In the genomic region with DNA sequence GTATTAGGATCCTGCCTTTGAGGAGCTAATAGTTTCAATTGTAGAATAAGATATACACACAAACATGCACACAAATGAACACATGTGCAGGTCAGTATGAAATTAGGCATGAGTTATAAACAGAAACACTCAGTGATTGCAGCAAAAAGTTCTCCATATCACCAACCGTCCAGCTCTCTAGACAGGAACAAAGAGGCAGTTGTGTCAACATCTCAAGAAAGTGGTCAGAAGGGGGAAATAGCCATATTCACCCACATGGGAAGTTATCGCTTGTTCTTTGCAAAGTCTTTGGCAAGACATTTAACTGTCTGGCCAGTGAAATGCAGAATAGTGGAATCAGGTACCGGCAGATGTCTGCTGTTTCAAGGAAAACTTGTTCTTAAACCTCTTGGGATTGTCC, we compare ENCODE assay signal across 1 cellular context.
TF ChIP-seq lines count a peak whose summit lies in the region.

No MANE protein-coding gene starts in this region.

TF ChIP-seq in GM23338, 12 proteins besides CTCF, POLR2A, EP300 and RAD21 (continued from another document):
- TF ChIP-seq, protein P1, sequence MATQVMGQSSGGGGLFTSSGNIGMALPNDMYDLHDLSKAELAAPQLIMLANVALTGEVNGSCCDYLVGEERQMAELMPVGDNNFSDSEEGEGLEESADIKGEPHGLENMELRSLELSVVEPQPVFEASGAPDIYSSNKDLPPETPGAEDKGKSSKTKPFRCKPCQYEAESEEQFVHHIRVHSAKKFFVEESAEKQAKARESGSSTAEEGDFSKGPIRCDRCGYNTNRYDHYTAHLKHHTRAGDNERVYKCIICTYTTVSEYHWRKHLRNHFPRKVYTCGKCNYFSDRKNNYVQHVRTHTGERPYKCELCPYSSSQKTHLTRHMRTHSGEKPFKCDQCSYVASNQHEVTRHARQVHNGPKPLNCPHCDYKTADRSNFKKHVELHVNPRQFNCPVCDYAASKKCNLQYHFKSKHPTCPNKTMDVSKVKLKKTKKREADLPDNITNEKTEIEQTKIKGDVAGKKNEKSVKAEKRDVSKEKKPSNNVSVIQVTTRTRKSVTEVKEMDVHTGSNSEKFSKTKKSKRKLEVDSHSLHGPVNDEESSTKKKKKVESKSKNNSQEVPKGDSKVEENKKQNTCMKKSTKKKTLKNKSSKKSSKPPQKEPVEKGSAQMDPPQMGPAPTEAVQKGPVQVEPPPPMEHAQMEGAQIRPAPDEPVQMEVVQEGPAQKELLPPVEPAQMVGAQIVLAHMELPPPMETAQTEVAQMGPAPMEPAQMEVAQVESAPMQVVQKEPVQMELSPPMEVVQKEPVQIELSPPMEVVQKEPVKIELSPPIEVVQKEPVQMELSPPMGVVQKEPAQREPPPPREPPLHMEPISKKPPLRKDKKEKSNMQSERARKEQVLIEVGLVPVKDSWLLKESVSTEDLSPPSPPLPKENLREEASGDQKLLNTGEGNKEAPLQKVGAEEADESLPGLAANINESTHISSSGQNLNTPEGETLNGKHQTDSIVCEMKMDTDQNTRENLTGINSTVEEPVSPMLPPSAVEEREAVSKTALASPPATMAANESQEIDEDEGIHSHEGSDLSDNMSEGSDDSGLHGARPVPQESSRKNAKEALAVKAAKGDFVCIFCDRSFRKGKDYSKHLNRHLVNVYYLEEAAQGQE (IDR thresholded peaks at IDR 0.05; ENCODE audit: unreplicated experiment): no peak
- no peak for TF ChIP-seq POLR2AphosphoS5 (IDR thresholded peaks at IDR 0.05; ENCODE audit: low read depth)
- TF ChIP-seq, protein P2, sequence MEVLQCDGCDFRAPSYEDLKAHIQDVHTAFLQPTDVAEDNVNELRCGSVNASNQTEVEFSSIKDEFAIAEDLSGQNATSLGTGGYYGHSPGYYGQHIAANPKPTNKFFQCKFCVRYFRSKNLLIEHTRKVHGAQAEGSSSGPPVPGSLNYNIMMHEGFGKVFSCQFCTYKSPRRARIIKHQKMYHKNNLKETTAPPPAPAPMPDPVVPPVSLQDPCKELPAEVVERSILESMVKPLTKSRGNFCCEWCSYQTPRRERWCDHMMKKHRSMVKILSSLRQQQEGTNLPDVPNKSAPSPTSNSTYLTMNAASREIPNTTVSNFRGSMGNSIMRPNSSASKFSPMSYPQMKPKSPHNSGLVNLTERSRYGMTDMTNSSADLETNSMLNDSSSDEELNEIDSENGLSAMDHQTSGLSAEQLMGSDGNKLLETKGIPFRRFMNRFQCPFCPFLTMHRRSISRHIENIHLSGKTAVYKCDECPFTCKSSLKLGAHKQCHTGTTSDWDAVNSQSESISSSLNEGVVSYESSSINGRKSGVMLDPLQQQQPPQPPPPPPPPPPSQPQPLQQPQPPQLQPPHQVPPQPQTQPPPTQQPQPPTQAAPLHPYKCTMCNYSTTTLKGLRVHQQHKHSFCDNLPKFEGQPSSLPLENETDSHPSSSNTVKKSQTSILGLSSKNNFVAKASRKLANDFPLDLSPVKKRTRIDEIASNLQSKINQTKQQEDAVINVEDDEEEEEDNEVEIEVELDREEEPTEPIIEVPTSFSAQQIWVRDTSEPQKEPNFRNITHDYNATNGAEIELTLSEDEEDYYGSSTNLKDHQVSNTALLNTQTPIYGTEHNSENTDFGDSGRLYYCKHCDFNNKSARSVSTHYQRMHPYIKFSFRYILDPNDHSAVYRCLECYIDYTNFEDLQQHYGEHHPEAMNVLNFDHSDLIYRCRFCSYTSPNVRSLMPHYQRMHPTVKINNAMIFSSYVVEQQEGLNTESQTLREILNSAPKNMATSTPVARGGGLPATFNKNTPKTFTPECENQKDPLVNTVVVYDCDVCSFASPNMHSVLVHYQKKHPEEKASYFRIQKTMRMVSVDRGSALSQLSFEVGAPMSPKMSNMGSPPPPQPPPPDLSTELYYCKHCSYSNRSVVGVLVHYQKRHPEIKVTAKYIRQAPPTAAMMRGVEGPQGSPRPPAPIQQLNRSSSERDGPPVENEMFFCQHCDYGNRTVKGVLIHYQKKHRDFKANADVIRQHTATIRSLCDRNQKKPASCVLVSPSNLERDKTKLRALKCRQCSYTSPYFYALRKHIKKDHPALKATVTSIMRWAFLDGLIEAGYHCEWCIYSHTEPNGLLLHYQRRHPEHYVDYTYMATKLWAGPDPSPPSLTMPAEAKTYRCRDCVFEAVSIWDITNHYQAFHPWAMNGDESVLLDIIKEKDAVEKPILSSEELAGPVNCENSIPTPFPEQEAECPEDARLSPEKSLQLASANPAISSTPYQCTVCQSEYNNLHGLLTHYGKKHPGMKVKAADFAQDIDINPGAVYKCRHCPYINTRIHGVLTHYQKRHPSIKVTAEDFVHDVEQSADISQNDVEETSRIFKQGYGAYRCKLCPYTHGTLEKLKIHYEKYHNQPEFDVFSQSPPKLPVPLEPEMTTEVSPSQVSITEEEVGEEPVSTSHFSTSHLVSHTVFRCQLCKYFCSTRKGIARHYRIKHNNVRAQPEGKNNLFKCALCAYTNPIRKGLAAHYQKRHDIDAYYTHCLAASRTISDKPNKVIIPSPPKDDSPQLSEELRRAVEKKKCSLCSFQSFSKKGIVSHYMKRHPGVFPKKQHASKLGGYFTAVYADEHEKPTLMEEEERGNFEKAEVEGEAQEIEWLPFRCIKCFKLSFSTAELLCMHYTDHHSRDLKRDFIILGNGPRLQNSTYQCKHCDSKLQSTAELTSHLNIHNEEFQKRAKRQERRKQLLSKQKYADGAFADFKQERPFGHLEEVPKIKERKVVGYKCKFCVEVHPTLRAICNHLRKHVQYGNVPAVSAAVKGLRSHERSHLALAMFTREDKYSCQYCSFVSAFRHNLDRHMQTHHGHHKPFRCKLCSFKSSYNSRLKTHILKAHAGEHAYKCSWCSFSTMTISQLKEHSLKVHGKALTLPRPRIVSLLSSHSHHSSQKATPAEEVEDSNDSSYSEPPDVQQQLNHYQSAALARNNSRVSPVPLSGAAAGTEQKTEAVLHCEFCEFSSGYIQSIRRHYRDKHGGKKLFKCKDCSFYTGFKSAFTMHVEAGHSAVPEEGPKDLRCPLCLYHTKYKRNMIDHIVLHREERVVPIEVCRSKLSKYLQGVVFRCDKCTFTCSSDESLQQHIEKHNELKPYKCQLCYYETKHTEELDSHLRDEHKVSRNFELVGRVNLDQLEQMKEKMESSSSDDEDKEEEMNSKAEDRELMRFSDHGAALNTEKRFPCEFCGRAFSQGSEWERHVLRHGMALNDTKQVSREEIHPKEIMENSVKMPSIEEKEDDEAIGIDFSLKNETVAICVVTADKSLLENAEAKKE (CRISPR knock-in tag; IDR thresholded peaks at IDR 0.05): no peak
- TF ChIP-seq ZNF114 (CRISPR knock-in tag; IDR thresholded peaks at IDR 0.05): no peak
- TF ChIP-seq JUNB (IDR thresholded peaks at IDR 0.05; ENCODE audit: unreplicated experiment): no peak
- no peak for TF ChIP-seq NANOG (IDR thresholded peaks at IDR 0.05; ENCODE audit: borderline replicate concordance)
- TF ChIP-seq STAT1 (IDR thresholded peaks at IDR 0.05; ENCODE audit: unreplicated experiment): no peak
